Comparison of ENCODE assay signal across 12 cellular contexts in genomic region chr2:222747526-222748160, GRCh38.
DNase-seq lines count a peak whose midpoint lies in the region; ATAC-seq and TF ChIP-seq lines count a peak whose summit lies in the region.
"Had no signal": no experiment of that assay in that cellular context is flagged by ENCODE, and none has a peak within 500 bp of the region (broad histone marks: within the 10 kb centered on the region; RNA-seq: fewer than 3 reads in every experiment).

No MANE protein-coding gene starts in this region.

- peaks cover 11% of the 10 kb centered on the region for H3K27me3 Mint-ChIP-seq in neural progenitor cell (ENCODE audit: insufficient read depth, low read depth)

- H3K79me2 ChIP-seq in neural progenitor cell (ENCODE audit: low read depth) = no peaks in the 10 kb centered on the region

- peaks cover 31% of the 10 kb centered on the region for H3K4me1 ChIP-seq in neural progenitor cell
- H3K4me1 ChIP-seq in effector memory CD4-positive, alpha-beta T cell (ENCODE audit: control insufficient read depth, insufficient read depth, low read length, poor library complexity, severe bottlenecking) = no peaks in the 10 kb centered on the region
- H3K4me1 ChIP-seq: uterus had no signal

- no peaks in the 10 kb centered on the region for H3K36me3 ChIP-seq in neural progenitor cell
- no peaks in the 10 kb centered on the region for H3K36me3 ChIP-seq in effector memory CD4-positive, alpha-beta T cell (ENCODE audit: control insufficient read depth, insufficient read depth, low read length)
- H3K36me3 ChIP-seq: sigmoid colon, uterus had no signal

- H3K9me3 Mint-ChIP-seq in neural progenitor cell = no peaks in the 10 kb centered on the region

- H2AFZ ChIP-seq in neural progenitor cell (replicated peaks) = no peak overlapping the region

- no peak overlapping the region for H3K4me3 Mint-ChIP-seq in neural progenitor cell
- H3K4me3 Mint-ChIP-seq: immature natural killer cell had no signal

- no peak overlapping the region for H3K27ac ChIP-seq in neural progenitor cell
- no peak overlapping the region for H3K27ac ChIP-seq in effector memory CD4-positive, alpha-beta T cell (ENCODE audit: insufficient read depth, low read length, poor library complexity, severe bottlenecking)
- H3K27ac ChIP-seq: sigmoid colon, uterus had no signal

- DNase-seq in neural progenitor cell (ENCODE audit: low spot score) = peak; percentile 31
- DNase-seq in effector memory CD4-positive, alpha-beta T cell = no peak
- no peak for DNase-seq in SKM-1 (lab: John Stamatoyannopoulos, UW; ENCODE audit: unreplicated experiment)
- DNase-seq: activated effector memory CD4-positive, alpha-beta T cell treated with Interleukin-2 at 50 U/mL for 16 hours; central memory CD4-positive, alpha-beta T cell; immature natural killer cell; sigmoid colon; uterus had no signal

- no peak overlapping the region for H3K4me3 ChIP-seq in neural progenitor cell
- no peak overlapping the region for H3K4me3 ChIP-seq in effector memory CD4-positive, alpha-beta T cell (ENCODE audit: insufficient read depth, low read depth, low read length, poor library complexity, severe bottlenecking)
- H3K4me3 ChIP-seq: sigmoid colon, uterus had no signal

- H3K9ac ChIP-seq in neural progenitor cell = no peak overlapping the region

- no peak for TF ChIP-seq CTCF in neural progenitor cell (IDR thresholded peaks at IDR 0.05)

- H3K4me1 Mint-ChIP-seq in neural progenitor cell = peaks cover 24% of the 10 kb centered on the region

- peaks cover 26% of the 10 kb centered on the region for H3F3A ChIP-seq in neural progenitor cell (ENCODE audit: low read depth)

- H3K27me3 ChIP-seq in neural progenitor cell = peaks cover 88% of the 10 kb centered on the region
- H3K27me3 ChIP-seq in effector memory CD4-positive, alpha-beta T cell (replicated peaks; ENCODE audit: control insufficient read depth, insufficient read depth, low read length, poor library complexity, severe bottlenecking) = no peaks in the 10 kb centered on the region
- H3K27me3 ChIP-seq: sigmoid colon, uterus had no signal

- H3K36me3 Mint-ChIP-seq in neural progenitor cell = no peaks in the 10 kb centered on the region
- H3K36me3 Mint-ChIP-seq: immature natural killer cell had no signal

- peak overlapping the region; percentile 57 for H3K4me2 ChIP-seq in neural progenitor cell

- no peaks in the 10 kb centered on the region for H3K9me3 ChIP-seq in neural progenitor cell (ENCODE audit: low read depth)
- no peaks in the 10 kb centered on the region for H3K9me3 ChIP-seq in effector memory CD4-positive, alpha-beta T cell (ENCODE audit: control insufficient read depth, low read length)
- H3K9me3 ChIP-seq: sigmoid colon, uterus had no signal

- peaks cover 19% of the 10 kb centered on the region for H4K20me1 ChIP-seq in neural progenitor cell (ENCODE audit: low read depth)

- H3K27ac Mint-ChIP-seq in neural progenitor cell = no peak overlapping the region
- H3K27ac Mint-ChIP-seq: immature natural killer cell had no signal

- ATAC-seq in GM19023 (IDR thresholded peaks at IDR 0.05; ENCODE audit: unreplicated experiment) = peak; percentile 75
- peak; percentile 51 for ATAC-seq in GM21825 (IDR thresholded peaks at IDR 0.05; ENCODE audit: unreplicated experiment)
- peak; percentile 61 for ATAC-seq in HG03378 (IDR thresholded peaks at IDR 0.05; ENCODE audit: unreplicated experiment)
- ATAC-seq in HG03521 (IDR thresholded peaks at IDR 0.05; ENCODE audit: unreplicated experiment) = no peak
